In the genomic region with DNA sequence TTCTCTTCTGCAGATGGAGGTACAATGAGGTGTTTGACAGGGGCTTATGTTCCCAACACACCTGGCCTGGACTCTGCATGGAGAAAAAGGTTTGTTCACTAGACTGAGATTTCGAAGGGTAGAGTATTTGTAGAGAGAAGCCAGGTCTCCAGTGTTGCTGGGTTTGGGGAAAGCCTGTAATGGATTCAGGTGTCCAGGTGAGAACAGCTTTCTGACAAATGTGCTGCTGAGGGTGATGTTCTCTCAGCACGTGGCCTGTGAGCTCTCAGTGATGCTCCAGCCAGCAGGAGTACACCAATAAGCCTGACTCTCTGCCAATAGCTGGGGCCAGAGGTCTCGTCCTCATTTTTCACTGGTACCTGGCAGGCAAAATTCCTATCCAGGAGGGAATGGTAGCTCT, we compare ENCODE assay signal across 30 cellular contexts. TPM values are rescaled to one million over a fixed set of nuclear protein-coding genes. Genes with fewer than 3 reads are reported as not detected.
DNase-seq lines count a peak whose midpoint lies in the region; ATAC-seq, FAIRE-seq and TF ChIP-seq lines count a peak whose summit lies in the region.
"Had no signal": no experiment of that assay in that cellular context is flagged by ENCODE, and none has a peak within 500 bp of the region (broad histone marks: within the 10 kb centered on the region; RNA-seq: fewer than 3 reads in every experiment).

No MANE protein-coding gene starts in this region.

- no peak overlapping the region for H3K4ac ChIP-seq in mesendoderm (ENCODE audit: low read depth, low read length)

- no peak overlapping the region for H3K18ac ChIP-seq in mesendoderm (ENCODE audit: low read length)

- H3K4me1 Mint-ChIP-seq in CD14-positive monocyte, result peaks cover 64% of the 10 kb centered on the region

- H2BK15ac ChIP-seq in mesendoderm (replicated peaks; ENCODE audit: low read depth), result no peak overlapping the region

- H3K36me3 ChIP-seq in SU-DHL-6 (ENCODE audit: low read length), result no peaks in the 10 kb centered on the region
- no peaks in the 10 kb centered on the region for H3K36me3 ChIP-seq in mesendoderm (ENCODE audit: control insufficient read depth, insufficient read depth, low read length)
- H3K36me3 ChIP-seq: esophagus squamous epithelium, heart right ventricle, Peyer's patch, prostate gland, right lobe of liver, SJCRH30, transverse colon had no signal

- peak overlapping the region; percentile 5 for H2BK5ac ChIP-seq in mesendoderm (ENCODE audit: low read length)

- TF ChIP-seq CTCF in CD14-positive monocyte (IDR thresholded peaks at IDR 0.05) (no peak), SU-DHL-6 (IDR thresholded peaks at IDR 0.05; ENCODE audit: insufficient read depth, low read length, poor library complexity, severe bottlenecking) (no peak)

- H3K4me2 ChIP-seq in SU-DHL-6 (ENCODE audit: low read depth, low read length, poor library complexity, severe bottlenecking), result peak overlapping the region; percentile 65
- H3K4me2 ChIP-seq in mesendoderm (ENCODE audit: low read length), result no peak overlapping the region

- FAIRE-seq in GM12892 (lab: Jason Lieb, UNC), result peak; percentile 27
- FAIRE-seq: kidney had no signal

- H3F3A ChIP-seq in SU-DHL-6 (ENCODE audit: insufficient read depth), result peaks cover 13% of the 10 kb centered on the region

- no peaks in the 10 kb centered on the region for H4K20me1 ChIP-seq in SU-DHL-6 (ENCODE audit: low read depth, low read length)

- H3K4me3 ChIP-seq in SU-DHL-6 (ENCODE audit: insufficient read depth, low read length, poor library complexity, severe bottlenecking) (peak overlapping the region; percentile 22), mesendoderm (ENCODE audit: low read length) (no peak overlapping the region)
- H3K4me3 ChIP-seq: body of pancreas, esophagus squamous epithelium, heart right ventricle, Peyer's patch, prostate gland, right lobe of liver, SJCRH30, transverse colon had no signal

- intact Hi-C loops in CD14-positive monocyte (cut with micrococcal nuclease), result no loop called here

- no peak overlapping the region for H2AK5ac ChIP-seq in mesendoderm (ENCODE audit: low read length)

- H2AFZ ChIP-seq in SU-DHL-6 (ENCODE audit: low read depth, low read length, severe bottlenecking), result peak overlapping the region; percentile 27

- H3K56ac ChIP-seq in mesendoderm (ENCODE audit: low read length), result no peak overlapping the region

- no peak overlapping the region for H2BK120ac ChIP-seq in mesendoderm (ENCODE audit: low read depth, low read length)

- peaks cover 7% of the 10 kb centered on the region for H3K4me1 ChIP-seq in mesendoderm (ENCODE audit: control insufficient read depth, low read depth, low read length)
- H3K4me1 ChIP-seq: body of pancreas, esophagus squamous epithelium, foreskin keratinocyte, Peyer's patch, prostate gland, right lobe of liver, SJCRH30, transverse colon had no signal

- H3K27me3 ChIP-seq in SU-DHL-6 (ENCODE audit: low read length) (no peaks in the 10 kb centered on the region), mesendoderm (ENCODE audit: insufficient read depth, low read length, poor library complexity) (no peaks in the 10 kb centered on the region)
- H3K27me3 ChIP-seq: body of pancreas, esophagus squamous epithelium, heart right ventricle, Peyer's patch, right lobe of liver, SJCRH30, transverse colon had no signal

- H3K23ac ChIP-seq in mesendoderm (ENCODE audit: low read length), result no peak overlapping the region

- H3K36me3 Mint-ChIP-seq in CD14-positive monocyte, result no peaks in the 10 kb centered on the region
- H3K36me3 Mint-ChIP-seq: mesothelial cell of epicardium had no signal

- no peak for TF ChIP-seq POLR2A in GM12892 (IDR thresholded peaks at IDR 0.05; ENCODE audit: low read depth, low read length)

- H3K4me3 Mint-ChIP-seq in CD14-positive monocyte, result no peak overlapping the region
- H3K4me3 Mint-ChIP-seq: activated naive CD4-positive, alpha-beta T cell treated with anti-CD3 and anti-CD28 coated beads for 36 hours; CD4-positive, CD25-positive, alpha-beta regulatory T cell; mesothelial cell of epicardium had no signal

- peaks cover 0 to 6% (median 3%) of the 10 kb centered on the region in 7 donors for H3K9me3 Mint-ChIP-seq in CD14-positive monocyte
- H3K9me3 Mint-ChIP-seq: activated naive CD4-positive, alpha-beta T cell treated with anti-CD3 and anti-CD28 coated beads for 36 hours; activated T-helper 1 cell treated with anti-CD3 and anti-CD28 coated beads, Interleukin-12 subunit alpha, Interleukin-12 subunit beta, Interleukin-2, Interleukin-4 antibody, amounts not matched to agents 30 ng/mL and 10 ng/mL and 1 ng/mL, durations not matched to agents 14 hours and 24 hours and 36 hours; mesothelial cell of epicardium had no signal

- H4K5ac ChIP-seq in mesendoderm (ENCODE audit: low read length), result no peak overlapping the region

- peak overlapping the region; percentile 92 to 97 (median 96) for H3K27ac Mint-ChIP-seq in CD14-positive monocyte
- H3K27ac Mint-ChIP-seq: mesothelial cell of epicardium had no signal

- peak overlapping the region; percentile 35 for H3K9ac ChIP-seq in SU-DHL-6 (ENCODE audit: low read length)
- H3K9ac ChIP-seq in mesendoderm (ENCODE audit: low read length), result no peak overlapping the region

- no peak for ATAC-seq in HG02885 (IDR thresholded peaks at IDR 0.05; ENCODE audit: poor library complexity, unreplicated experiment)
- ATAC-seq: body of pancreas, foreskin keratinocyte had no signal

- H4K8ac ChIP-seq in mesendoderm (ENCODE audit: low read depth, low read length), result no peak overlapping the region

- no peaks in the 10 kb centered on the region for H3K9me3 ChIP-seq in SU-DHL-6 (ENCODE audit: insufficient read depth, low read length)
- H3K9me3 ChIP-seq: body of pancreas, Peyer's patch, prostate gland, right lobe of liver, transverse colon had no signal

- H3K27ac ChIP-seq in SU-DHL-6 (ENCODE audit: low read depth, low read length) (peak overlapping the region; percentile 89), mesendoderm (ENCODE audit: low read depth, low read length) (no peak overlapping the region)
- H3K27ac ChIP-seq: body of pancreas, foreskin keratinocyte, prostate gland, right lobe of liver, SJCRH30 had no signal

- H3K79me2 ChIP-seq in SU-DHL-6 (ENCODE audit: insufficient read depth, low read length), result no peaks in the 10 kb centered on the region
- H3K79me2 ChIP-seq in mesendoderm (ENCODE audit: control insufficient read depth, insufficient read depth, low read length), result no peaks in the 10 kb centered on the region

- DNase-seq in CD14-positive monocyte (ENCODE audit: low spot score) (no peak), GM12892 (ENCODE audit: insufficient read length) (no peak), mesendoderm (no peak), SKM-1 treated with dmso at 0.1 percent for 144 hours (lab: John Stamatoyannopoulos, UW; ENCODE audit: unreplicated experiment) (no peak), pons (ENCODE audit: low spot score) (no peak)
- DNase-seq: activated CD4-positive, alpha-beta T cell treated with anti-CD3 and anti-CD28 coated beads, Interleukin-2, amount 50 U/mL, for 4 hours; activated CD8-positive, alpha-beta memory T cell treated with anti-CD3 and anti-CD28 coated beads, Interleukin-2, amount 50 U/mL, for 4 hours; body of pancreas; Calu3; CD4-positive, CD25-positive, alpha-beta regulatory T cell; cerebellar nuclear complex; DND-41; esophagus squamous epithelium; foreskin keratinocyte; GOT3; heart right ventricle; kidney; NCI-H1417; NCI-H2081; NCI-H524 treated with DMSO at 0.1 percent for 48 hours; Peyer's patch; right lobe of liver; SJCRH30; transverse colon had no signal

- no peaks in the 10 kb centered on the region for H3K79me1 ChIP-seq in mesendoderm (ENCODE audit: low read length)

- no CpG with 5 or more reads among the region's 3 CpGs for whole genome bisulfite sequencing in mesendoderm (ENCODE audit: extremely low coverage, insufficient coverage, low lambda C conversion rate)

- peaks cover 0 to 6% (median 4%) of the 10 kb centered on the region in 3 donors for H3K27me3 Mint-ChIP-seq in CD14-positive monocyte (ENCODE audit: low read depth in 3 of 3)

- H3K9me2 ChIP-seq in SU-DHL-6 (replicated peaks; ENCODE audit: insufficient read depth, low read length), result no peaks in the 10 kb centered on the region

RNA-seq across cellular contexts. Expression of a gene that starts 43.8 kb away (rescaled TPM):
- polyA plus RNA-seq in CD14-positive monocyte, result 10 to 100 TPM; 20.8 to 36.3 TPM
- polyA plus RNA-seq in GM12892 (2012; ENCODE audit: missing spikeins), result 11.1 TPM
- polyA plus RNA-seq in mesendoderm (2013, experiment 1 of 2), result 0.63 TPM
- polyA plus RNA-seq in mesendoderm (2013, experiment 2 of 2), result 0.64 TPM

RNA-seq across cellular contexts. Expression of a gene that starts 47.5 kb away (rescaled TPM):
- polyA plus RNA-seq in CD14-positive monocyte, result not detected
- not detected for polyA plus RNA-seq in GM12892 (2012; ENCODE audit: missing spikeins)
- 1.0 TPM for polyA plus RNA-seq in mesendoderm (2013, experiment 1 of 2)
- 0.95 TPM for polyA plus RNA-seq in mesendoderm (2013, experiment 2 of 2)
- polyA plus RNA-seq: CD4-positive, CD25-positive, alpha-beta regulatory T cell; foreskin keratinocyte had no signal
